Comparison of ENCODE assay signal across 31 cellular contexts in genomic region chr3:57089043-57089442, GRCh38. TPM values are rescaled to one million over a fixed set of nuclear protein-coding genes. Genes with fewer than 3 reads are reported as not detected.
"Had no signal": no experiment of that assay in that cellular context is flagged by ENCODE, and none has a peak within 500 bp of the region (broad histone marks: within the 10 kb centered on the region; RNA-seq: fewer than 3 reads in every experiment).

No MANE protein-coding gene starts in this region.

- H3K27me3 ChIP-seq: ascending aorta, breast epithelium, cardiac muscle cell, colonic mucosa, esophagus squamous epithelium had no signal

- DNase-seq: activated CD4-positive, alpha-beta memory T cell treated with anti-CD3 and anti-CD28 coated beads, Interleukin-2, amount 10 ng/mL, durations not matched to agents 7 days and 5 days; activated CD4-positive, alpha-beta T cell treated with anti-CD3 and anti-CD28 coated beads for 1 hour; activated CD4-positive, alpha-beta T cell treated with anti-CD3 and anti-CD28 coated beads for 4 hours; activated CD4-positive, alpha-beta T cell treated with anti-CD3 and anti-CD28 coated beads, Interleukin-2, amount 10 ng/mL, durations not matched to agents 7 days and 5 days; activated CD4-positive, alpha-beta T cell treated with anti-CD3 and anti-CD28 coated beads, Interleukin-2, amount 50 U/mL, for 4 hours; activated CD8-positive, alpha-beta memory T cell treated with anti-CD3 and anti-CD28 coated beads, Interleukin-2, amount 50 U/mL, for 48 hours; activated gamma-delta T cell; activated naive CD4-positive, alpha-beta T cell; activated naive CD4-positive, alpha-beta T cell treated with anti-CD3 and anti-CD28 coated beads, Interleukin-2, amount 10 ng/mL, durations not matched to agents 7 days and 5 days; activated naive CD8-positive, alpha-beta T cell treated with anti-CD3 and anti-CD28 coated beads, Interleukin-2, amount 10 ng/mL, durations not matched to agents 7 days and 5 days; activated T-cell treated with anti-CD3 and anti-CD28 coated beads for 4 hours; activated T-cell treated with anti-CD3 and anti-CD28 coated beads, Interleukin-2, amount 50 U/mL, for 24 hours; activated T-cell treated with anti-CD3 and anti-CD28 coated beads, Interleukin-2, amount 50 U/mL, for 72 hours; central memory CD4-positive, alpha-beta T cell; cerebellar nuclear complex; colonic mucosa; effector CD8-positive, alpha-beta T cell; esophagus squamous epithelium; foreskin melanocyte; T-helper 2 cell had no signal

- H3K9me3 Mint-ChIP-seq: activated CD4-positive, alpha-beta memory T cell treated with anti-CD3 and anti-CD28 coated beads, Interleukin-2, amount 10 ng/mL, durations not matched to agents 7 days and 5 days; activated CD4-positive, alpha-beta T cell treated with anti-CD3 and anti-CD28 coated beads, Interleukin-2, amount 10 ng/mL, durations not matched to agents 7 days and 5 days; activated naive CD4-positive, alpha-beta T cell treated with anti-CD3 and anti-CD28 coated beads, Interleukin-2, amount 10 ng/mL, durations not matched to agents 7 days and 5 days; activated naive CD4-positive, alpha-beta T cell treated with anti-CD3 and anti-CD28 coated beads, Interleukin-2, amount 50 U/mL, for 72 hours; activated naive CD8-positive, alpha-beta T cell treated with anti-CD3 and anti-CD28 coated beads, Interleukin-2, amount 10 ng/mL, durations not matched to agents 7 days and 5 days; activated T-cell treated with anti-CD3 and anti-CD28 coated beads, Interleukin-2, amount 50 U/mL, for 24 hours; activated T-cell treated with anti-CD3 and anti-CD28 coated beads, Interleukin-2, amount 50 U/mL, for 72 hours; brain had no signal

- FAIRE-seq: endometrium, endothelial cell of umbilical vein had no signal

- H3K4me3 Mint-ChIP-seq: activated CD4-positive, alpha-beta memory T cell treated with anti-CD3 and anti-CD28 coated beads, Interleukin-2, amount 10 ng/mL, durations not matched to agents 7 days and 5 days; activated CD4-positive, alpha-beta T cell treated with anti-CD3 and anti-CD28 coated beads, Interleukin-2, amount 10 ng/mL, durations not matched to agents 7 days and 5 days; activated naive CD4-positive, alpha-beta T cell treated with anti-CD3 and anti-CD28 coated beads, Interleukin-2, amount 10 ng/mL, durations not matched to agents 7 days and 5 days; activated naive CD8-positive, alpha-beta T cell treated with anti-CD3 and anti-CD28 coated beads, Interleukin-2, amount 10 ng/mL, durations not matched to agents 7 days and 5 days; activated T-cell treated with anti-CD3 and anti-CD28 coated beads, Interleukin-2, amount 50 U/mL, for 24 hours; activated T-cell treated with anti-CD3 and anti-CD28 coated beads, Interleukin-2, amount 50 U/mL, for 72 hours; brain had no signal

- H3K27me3 Mint-ChIP-seq: brain had no signal

- H3K27ac ChIP-seq: ascending aorta, breast epithelium, cardiac muscle cell, colonic mucosa, epithelial cell of prostate, esophagus squamous epithelium had no signal

- H3K36me3 ChIP-seq: ascending aorta, breast epithelium, cardiac muscle cell, colonic mucosa, esophagus squamous epithelium had no signal

- ATAC-seq: activated naive CD4-positive, alpha-beta T cell treated with anti-CD3 and anti-CD28 coated beads, Interleukin-2, amount 50 U/mL, for 72 hours; activated T-cell treated with anti-CD3 and anti-CD28 coated beads, Interleukin-2, amount 50 U/mL, for 72 hours had no signal

- H3K4me1 Mint-ChIP-seq: activated CD4-positive, alpha-beta memory T cell treated with anti-CD3 and anti-CD28 coated beads, Interleukin-2, amount 10 ng/mL, durations not matched to agents 7 days and 5 days; activated CD4-positive, alpha-beta T cell treated with anti-CD3 and anti-CD28 coated beads, Interleukin-2, amount 10 ng/mL, durations not matched to agents 7 days and 5 days; activated naive CD4-positive, alpha-beta T cell treated with anti-CD3 and anti-CD28 coated beads, Interleukin-2, amount 10 ng/mL, durations not matched to agents 7 days and 5 days had no signal

- H3K4me3 ChIP-seq: ascending aorta, breast epithelium, cardiac muscle cell, colonic mucosa, esophagus squamous epithelium had no signal

- H3K9me3 ChIP-seq: ascending aorta, breast epithelium, colonic mucosa, esophagus squamous epithelium had no signal

- H3K36me3 Mint-ChIP-seq: activated naive CD4-positive, alpha-beta T cell treated with anti-CD3 and anti-CD28 coated beads, Interleukin-2, amount 10 ng/mL, durations not matched to agents 7 days and 5 days; activated naive CD4-positive, alpha-beta T cell treated with anti-CD3 and anti-CD28 coated beads, Interleukin-2, amount 50 U/mL, for 72 hours; activated naive CD8-positive, alpha-beta T cell treated with anti-CD3 and anti-CD28 coated beads, Interleukin-2, amount 10 ng/mL, durations not matched to agents 7 days and 5 days had no signal

- H3K27ac Mint-ChIP-seq: activated CD4-positive, alpha-beta memory T cell treated with anti-CD3 and anti-CD28 coated beads, Interleukin-2, amount 10 ng/mL, durations not matched to agents 7 days and 5 days; activated CD4-positive, alpha-beta T cell treated with anti-CD3 and anti-CD28 coated beads, Interleukin-2, amount 10 ng/mL, durations not matched to agents 7 days and 5 days; activated naive CD4-positive, alpha-beta T cell treated with anti-CD3 and anti-CD28 coated beads, Interleukin-2, amount 10 ng/mL, durations not matched to agents 7 days and 5 days; activated naive CD4-positive, alpha-beta T cell treated with anti-CD3 and anti-CD28 coated beads, Interleukin-2, amount 50 U/mL, for 72 hours; activated naive CD8-positive, alpha-beta T cell treated with anti-CD3 and anti-CD28 coated beads, Interleukin-2, amount 10 ng/mL, durations not matched to agents 7 days and 5 days; activated T-cell treated with anti-CD3 and anti-CD28 coated beads, Interleukin-2, amount 50 U/mL, for 24 hours; activated T-cell treated with anti-CD3 and anti-CD28 coated beads, Interleukin-2, amount 50 U/mL, for 72 hours had no signal

- H3K4me1 ChIP-seq: ascending aorta, colonic mucosa had no signal

RNA-seq across cellular contexts. Expression of gene SPATA12, which starts 28.6 kb away (rescaled TPM):
- total RNA-seq: activated CD4-positive, alpha-beta memory T cell treated with anti-CD3 and anti-CD28 coated beads, Interleukin-2, amount 10 ng/mL, durations not matched to agents 7 days and 5 days; activated CD4-positive, alpha-beta T cell treated with anti-CD3 and anti-CD28 coated beads, Interleukin-2, amount 10 ng/mL, durations not matched to agents 7 days and 5 days; activated naive CD4-positive, alpha-beta T cell treated with anti-CD3 and anti-CD28 coated beads, Interleukin-2, amount 50 U/mL, for 72 hours; activated naive CD8-positive, alpha-beta T cell treated with anti-CD3 and anti-CD28 coated beads, Interleukin-2, amount 10 ng/mL, durations not matched to agents 7 days and 5 days; activated T-cell treated with anti-CD3 and anti-CD28 coated beads, Interleukin-2, amount 50 U/mL, for 72 hours; ascending aorta; cardiac muscle cell; endothelial cell of umbilical vein; fibroblast of lung; fibroblast of villous mesenchyme; T-helper 1 cell treated with Interleukin-12 subunit alpha and Interleukin-12 subunit beta and Interleukin-4 antibody, amounts not matched to agents 30 ng/mL and 1 ng/mL, for 36 hours had no signal
